ENCODE assay signal across 21 cellular contexts in the genomic region with DNA sequence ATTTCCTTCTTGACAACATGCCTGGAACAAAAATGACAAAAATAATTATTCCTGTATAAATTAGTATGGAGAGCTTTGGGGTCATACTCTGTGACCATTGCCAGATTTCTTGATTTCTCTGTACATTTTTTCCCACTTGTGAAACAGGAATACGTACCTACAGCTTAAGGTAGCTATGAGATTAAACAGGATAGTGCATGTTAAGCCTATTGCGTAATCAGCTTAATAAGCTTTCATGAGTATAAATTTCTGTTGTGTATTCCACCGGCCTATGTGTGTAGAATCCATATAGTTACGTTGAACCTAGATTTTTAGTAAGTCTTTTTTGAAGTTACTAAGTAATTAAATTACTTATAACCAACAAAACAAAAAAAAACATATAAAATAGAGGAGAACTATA.
"Had no signal": no experiment of that assay in that cellular context is flagged by ENCODE, and none has a peak within 500 bp of the region (broad histone marks: within the 10 kb centered on the region; RNA-seq: fewer than 3 reads in every experiment).

No MANE protein-coding gene starts in this region.

- H3K4me1 ChIP-seq: left lung had no signal

- H3K27me3 Mint-ChIP-seq: activated naive CD4-positive, alpha-beta T cell treated with anti-CD3 and anti-CD28 coated beads, Interleukin-2, amount 10 ng/mL, durations not matched to agents 7 days and 5 days; activated naive CD8-positive, alpha-beta T cell treated with anti-CD3 and anti-CD28 coated beads, Interleukin-2, amount 50 U/mL, for 24 hours; progenitor cell of endocrine pancreas had no signal

- H3K4me1 Mint-ChIP-seq: activated naive CD4-positive, alpha-beta T cell treated with anti-CD3 and anti-CD28 coated beads, Interleukin-2, amount 10 ng/mL, durations not matched to agents 7 days and 5 days; activated naive CD8-positive, alpha-beta T cell treated with anti-CD3 and anti-CD28 coated beads, Interleukin-2, amount 50 U/mL, for 24 hours had no signal

- H3K27ac Mint-ChIP-seq: activated CD8-positive, alpha-beta T cell treated with anti-CD3 and anti-CD28 coated beads, Interleukin-2, amount 10 ng/mL, durations not matched to agents 7 days and 5 days; activated naive CD4-positive, alpha-beta T cell treated with anti-CD3 and anti-CD28 coated beads, Interleukin-2, amount 10 ng/mL, durations not matched to agents 7 days and 5 days; activated naive CD8-positive, alpha-beta T cell treated with anti-CD3 and anti-CD28 coated beads, Interleukin-2, amount 50 U/mL, for 24 hours; progenitor cell of endocrine pancreas; T-helper 2 cell treated with Interferon-gamma antibody and Interleukin-4, amounts not matched to agents 5 μg/mL and 100 μg/mL, for 36 hours had no signal

- ATAC-seq: activated CD8-positive, alpha-beta T cell treated with anti-CD3 and anti-CD28 coated beads, Interleukin-2, amount 10 ng/mL, durations not matched to agents 7 days and 5 days; activated naive CD8-positive, alpha-beta T cell treated with anti-CD3 and anti-CD28 coated beads, Interleukin-2, amount 50 U/mL, for 24 hours; activated T-cell treated with anti-CD3 and anti-CD28 coated beads, Interleukin-2, amount 50 U/mL, for 4 hours; left lung had no signal

- H3K36me3 Mint-ChIP-seq: activated naive CD4-positive, alpha-beta T cell treated with anti-CD3 and anti-CD28 coated beads, Interleukin-2, amount 10 ng/mL, durations not matched to agents 7 days and 5 days had no signal

- H3K36me3 ChIP-seq: brain microvascular endothelial cell, left lung, neural progenitor cell, thyroid gland had no signal

- FAIRE-seq: TTC549 had no signal

- H3K9me3 Mint-ChIP-seq: activated naive CD4-positive, alpha-beta T cell treated with anti-CD3 and anti-CD28 coated beads, Interleukin-2, amount 10 ng/mL, durations not matched to agents 7 days and 5 days; activated naive CD8-positive, alpha-beta T cell treated with anti-CD3 and anti-CD28 coated beads, Interleukin-2, amount 50 U/mL, for 24 hours; activated T-cell treated with anti-CD3 and anti-CD28 coated beads, Interleukin-2, amount 50 U/mL, for 4 hours; T-helper 2 cell treated with Interferon-gamma antibody and Interleukin-4, amounts not matched to agents 5 μg/mL and 100 μg/mL, for 36 hours had no signal

- H3K4me3 ChIP-seq: left lung, neural progenitor cell, thyroid gland had no signal

- H3K9me3 ChIP-seq: left lung, thyroid gland had no signal

- DNase-seq: activated CD4-positive, alpha-beta T cell treated with anti-CD3 and anti-CD28 coated beads for 48 hours; activated CD4-positive, CD25-positive, alpha-beta regulatory T cell; activated CD8-positive, alpha-beta T cell treated with anti-CD3 and anti-CD28 coated beads, Interleukin-2, amount 10 ng/mL, durations not matched to agents 7 days and 5 days; activated naive CD4-positive, alpha-beta T cell treated with anti-CD3 and anti-CD28 coated beads, Interleukin-2, amount 10 ng/mL, durations not matched to agents 7 days and 5 days; activated naive CD8-positive, alpha-beta T cell treated with anti-CD3 and anti-CD28 coated beads, Interleukin-2, amount 50 U/mL, for 24 hours; activated T-cell treated with anti-CD3 and anti-CD28 coated beads, Interleukin-2, amount 50 U/mL, for 4 hours; aorta; brain microvascular endothelial cell; effector CD4-positive, alpha-beta T cell; foreskin fibroblast; head of caudate nucleus; left lung; stimulated activated CD4-positive, alpha-beta T cell treated with anti-CD3 and anti-CD28 coated beads, Interleukin-12 subunit alpha, Interleukin-12 subunit beta, amount 100 ng/mL, for 4 hours; stimulated activated CD4-positive, alpha-beta T cell treated with anti-CD3 and anti-CD28 coated beads, Interleukin-1b, Interleukin-23, amount 100 ng/mL, for 48 hours; stimulated activated CD8-positive, alpha-beta memory T cell treated with anti-CD3 and anti-CD28 coated beads, Interleukin-4, amount 100 ng/mL, for 48 hours; stimulated activated naive CD4-positive, alpha-beta T cell treated with Interleukin-2 at 50 U/mL for 16 hours; thyroid gland had no signal

- H3K27ac ChIP-seq: brain microvascular endothelial cell, left lung, neural progenitor cell, thyroid gland had no signal

- H2AFZ ChIP-seq: neural progenitor cell had no signal

- H3K4me3 Mint-ChIP-seq: activated CD8-positive, alpha-beta T cell treated with anti-CD3 and anti-CD28 coated beads, Interleukin-2, amount 10 ng/mL, durations not matched to agents 7 days and 5 days; activated naive CD4-positive, alpha-beta T cell treated with anti-CD3 and anti-CD28 coated beads, Interleukin-2, amount 10 ng/mL, durations not matched to agents 7 days and 5 days; activated naive CD8-positive, alpha-beta T cell treated with anti-CD3 and anti-CD28 coated beads, Interleukin-2, amount 50 U/mL, for 24 hours; activated T-cell treated with anti-CD3 and anti-CD28 coated beads, Interleukin-2, amount 50 U/mL, for 4 hours; neural progenitor cell; T-helper 2 cell treated with Interferon-gamma antibody and Interleukin-4, amounts not matched to agents 5 μg/mL and 100 μg/mL, for 36 hours had no signal

- H3K27me3 ChIP-seq: brain microvascular endothelial cell, left lung, neural progenitor cell, thyroid gland had no signal
